Comparison of ENCODE assay signal across 8 cellular contexts in the genomic region with DNA sequence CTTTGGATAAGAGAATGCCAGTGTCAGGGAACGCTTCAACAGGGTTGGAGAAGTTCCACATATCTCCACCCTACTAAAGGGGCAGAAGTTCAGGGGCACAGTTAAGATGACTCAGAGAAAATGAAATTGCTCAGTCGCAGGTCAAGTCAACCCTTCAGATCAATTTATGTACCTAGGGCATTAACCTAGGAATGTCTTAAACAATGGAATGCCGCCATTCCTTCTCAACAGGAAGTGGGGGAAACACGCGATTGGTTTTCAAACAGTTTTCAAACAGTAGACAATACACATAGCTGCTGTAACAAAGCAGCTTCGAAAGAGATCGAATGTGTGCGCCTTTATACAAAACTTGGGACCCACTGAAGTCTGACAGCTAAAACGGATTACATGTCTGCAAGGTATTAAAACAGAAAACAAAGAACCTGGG. TPM values are rescaled to one million over a fixed set of nuclear protein-coding genes. Genes with fewer than 3 reads are reported as not detected.
DNase-seq lines count a peak whose midpoint lies in the region; ATAC-seq and TF ChIP-seq lines count a peak whose summit lies in the region.

No MANE protein-coding gene starts in this region.

- WGBS in testis, 2 donors: 8 to 11% methylated on average over 9 of the region's 9 CpGs

- H3K4me3 ChIP-seq in NT2/D1 (ENCODE audit: insufficient read length, low read depth): peak overlapping the region; percentile 98
- peak overlapping the region; percentile 97 for H3K4me3 ChIP-seq in choroid plexus epithelial cell (ENCODE audit: low read depth, low read length)
- peak overlapping the region; percentile 88 to 95 for H3K4me3 ChIP-seq in testis

- DNase-seq in activated T-cell treated with anti-CD3 and anti-CD28 coated beads, Interleukin-2, amount 50 U/mL, for 24 hours: no peak
- DNase-seq in activated T-cell treated with anti-CD3 and anti-CD28 coated beads, Interleukin-2, amount 50 U/mL, for 1 hour: no peak
- DNase-seq in NT2/D1 (ENCODE audit: low read depth, low spot score): peak; percentile 33
- peak; percentile 32 for DNase-seq in choroid plexus epithelial cell (ENCODE audit: low read depth)
- DNase-seq in left kidney (ENCODE audit: low read depth, low spot score): peak; percentile 71
- DNase-seq in testis: peak; percentile 22
- no peak for DNase-seq in activated CD4-positive, alpha-beta T cell treated with anti-CD3 and anti-CD28 coated beads for 4 hours

- H3K27me3 ChIP-seq in NT2/D1 (ENCODE audit: insufficient read depth, insufficient read length): no peaks in the 10 kb centered on the region
- no peaks in the 10 kb centered on the region for H3K27me3 ChIP-seq in testis

- H3K4me3 Mint-ChIP-seq in activated T-cell treated with anti-CD3 and anti-CD28 coated beads, Interleukin-2, amount 50 U/mL, for 24 hours: peak overlapping the region; percentile 85

- TF ChIP-seq CTCF in choroid plexus epithelial cell (conservative IDR thresholded peaks at IDR 0.05; ENCODE audit: low read depth, low read length) (no peak), testis (IDR thresholded peaks at IDR 0.05) (no peak)

- H3K4me1 ChIP-seq in NT2/D1 (ENCODE audit: insufficient read depth, insufficient read length) (no peaks in the 10 kb centered on the region), testis (no peaks in the 10 kb centered on the region)

- H3K4me1 Mint-ChIP-seq in activated T-cell treated with anti-CD3 and anti-CD28 coated beads, Interleukin-2, amount 50 U/mL, for 24 hours (ENCODE audit: low read depth): peaks cover 31% of the 10 kb centered on the region

- H3K9me3 ChIP-seq in NT2/D1 (ENCODE audit: insufficient read depth, low read length) (no peaks in the 10 kb centered on the region), testis (no peaks in the 10 kb centered on the region)

- H3K36me3 Mint-ChIP-seq in activated T-cell treated with anti-CD3 and anti-CD28 coated beads, Interleukin-2, amount 50 U/mL, for 24 hours (ENCODE audit: low read depth): peaks cover 19% of the 10 kb centered on the region

- H3K27ac ChIP-seq in testis: peak overlapping the region; percentile 89 to 93

- peak overlapping the region; percentile 98 for H3K9ac ChIP-seq in NT2/D1 (ENCODE audit: insufficient read length, low read depth)

- ATAC-seq in HG03469 (IDR thresholded peaks at IDR 0.05; ENCODE audit: unreplicated experiment): no peak

- H3K27ac Mint-ChIP-seq in activated T-cell treated with anti-CD3 and anti-CD28 coated beads, Interleukin-2, amount 50 U/mL, for 24 hours: peak overlapping the region; percentile 75

- TF ChIP-seq POLR2A in testis (IDR thresholded peaks at IDR 0.05): no peak

- intact Hi-C loops in testis (cut with DNase I; ENCODE audit: low total_unique reads): no loop called here

- no peaks in the 10 kb centered on the region for H3K27me3 Mint-ChIP-seq in activated T-cell treated with anti-CD3 and anti-CD28 coated beads, Interleukin-2, amount 50 U/mL, for 24 hours

- H3K36me3 ChIP-seq in NT2/D1 (ENCODE audit: insufficient read depth, insufficient read length, low read length) (peaks cover 43% of the 10 kb centered on the region), testis (ENCODE audit: low read depth, missing control alignments) (no peaks in the 10 kb centered on the region)

- H3K9me3 Mint-ChIP-seq in activated T-cell treated with anti-CD3 and anti-CD28 coated beads, Interleukin-2, amount 50 U/mL, for 24 hours: no peaks in the 10 kb centered on the region

RNA-seq across cellular contexts. Expression of a gene that starts 0.9 kb away (rescaled TPM):
- 10 to 100 TPM; 12.3 to 15.5 TPM for total RNA-seq in testis
- polyA plus RNA-seq in testis (ENCODE audit: insufficient read depth, low read depth, low replicate concordance): 9.8 TPM

RNA-seq across cellular contexts. Expression of a gene that starts 44.6 kb away (rescaled TPM):
- 1 to 10 TPM; 2.5 to 6.9 TPM for total RNA-seq in testis
- polyA plus RNA-seq in testis (ENCODE audit: insufficient read depth, low read depth, low replicate concordance): 10.5 TPM

Comparison
In these comparisons a context has a peak if more than half of its experiments do, and no peak if none do; other contexts are left out.
1. DNase-seq: peak in NT2/D1 (single experiment), choroid plexus epithelial cell (single experiment), left kidney (single experiment) and testis (single experiment); none in activated T-cell treated with anti-CD3 and anti-CD28 coated beads, Interleukin-2, amount 50 U/mL, for 24 hours (single experiment), activated T-cell treated with anti-CD3 and anti-CD28 coated beads, Interleukin-2, amount 50 U/mL, for 1 hour (single experiment) and activated CD4-positive, alpha-beta T cell treated with anti-CD3 and anti-CD28 coated beads for 4 hours (0 of 2).
2. Peak in every context shown above with its lines, with median percentiles within 50 percentile points of each other: H3K4me3 ChIP-seq.